Comparison of ENCODE assay signal across 22 cellular contexts in the genomic region with DNA sequence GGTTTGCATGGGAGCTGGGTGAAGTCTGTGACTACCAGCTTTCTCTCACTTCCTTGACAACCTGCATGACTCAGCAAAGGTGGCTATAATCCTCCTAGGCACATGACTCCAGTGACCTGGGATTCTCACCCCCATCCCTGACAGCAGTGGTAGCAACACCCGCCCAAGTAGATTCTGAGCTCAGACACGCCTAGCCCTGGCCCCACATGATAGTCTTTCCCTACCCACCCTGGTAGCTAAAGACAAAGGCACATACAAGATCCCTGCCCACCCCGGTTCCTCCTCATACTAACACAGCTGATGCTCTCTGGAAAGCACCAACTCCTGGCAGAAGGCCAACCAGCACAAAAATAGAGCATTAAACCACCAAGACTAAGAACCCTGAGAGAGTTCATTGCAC. TPM values are rescaled to one million over a fixed set of nuclear protein-coding genes. Genes with fewer than 3 reads are reported as not detected.
"Had no signal": no experiment of that assay in that cellular context is flagged by ENCODE, and none has a peak within 500 bp of the region (broad histone marks: within the 10 kb centered on the region; RNA-seq: fewer than 3 reads in every experiment).

No MANE protein-coding gene starts in this region.

- H3K4me3 ChIP-seq: lower lobe of right lung, prostate gland, testis had no signal

- H3K4me1 ChIP-seq: lower lobe of right lung, prostate gland, testis had no signal

- DNase-seq: activated CD4-positive, alpha-beta T cell treated with anti-CD3 and anti-CD28 coated beads for 1 hour; activated CD4-positive, alpha-beta T cell treated with anti-CD3 and anti-CD28 coated beads, Interleukin-2, amount 50 U/mL, for 48 hours; activated CD8-positive, alpha-beta memory T cell treated with anti-CD3 and anti-CD28 coated beads, Interleukin-2, amount 10 ng/mL, durations not matched to agents 7 days and 5 days; activated effector memory CD4-positive, alpha-beta T cell treated with anti-CD3 and anti-CD28 coated beads, Interleukin-2, amount 50 U/mL, for 16 hours; activated T-cell treated with anti-CD3 and anti-CD28 coated beads, Interleukin-2, amount 50 U/mL, for 4 hours; amygdala; cortex of kidney; effector CD8-positive, alpha-beta T cell; hypothalamus; left cardiac atrium; lower lobe of right lung; naive thymus-derived CD8-positive, alpha-beta T cell; nucleus accumbens; stimulated activated CD4-positive, alpha-beta T cell treated with anti-CD3 and anti-CD28 coated beads, Interleukin-4, amount 100 ng/mL, for 1 hour; stimulated activated naive CD8-positive, alpha-beta T cell treated with anti-CD3 and anti-CD28 coated beads, Interleukin-15, amount 100 ng/mL, for 72 hours; testis had no signal

- H3K27me3 ChIP-seq: testis had no signal

- H3K36me3 ChIP-seq: lower lobe of right lung, prostate gland had no signal

- ATAC-seq: activated CD8-positive, alpha-beta memory T cell treated with anti-CD3 and anti-CD28 coated beads, Interleukin-2, amount 10 ng/mL, durations not matched to agents 7 days and 5 days; activated T-cell treated with anti-CD3 and anti-CD28 coated beads, Interleukin-2, amount 50 U/mL, for 4 hours; left cardiac atrium; lower lobe of right lung; naive thymus-derived CD8-positive, alpha-beta T cell; stimulated activated naive CD8-positive, alpha-beta T cell treated with anti-CD3 and anti-CD28 coated beads, Interleukin-15, amount 100 ng/mL, for 72 hours had no signal

- H3K9me3 ChIP-seq: lower lobe of right lung, prostate gland, testis had no signal

- H3K27ac ChIP-seq: lower lobe of right lung, prostate gland, testis had no signal

RNA-seq across cellular contexts. Expression of a gene that starts 25.9 kb away (rescaled TPM):
- total RNA-seq: activated CD8-positive, alpha-beta memory T cell treated with anti-CD3 and anti-CD28 coated beads, Interleukin-2, amount 10 ng/mL, durations not matched to agents 7 days and 5 days; activated T-cell treated with anti-CD3 and anti-CD28 coated beads, Interleukin-2, amount 50 U/mL, for 4 hours; epithelial cell of proximal tubule; glomerular endothelial cell; left cardiac atrium; lower lobe of right lung; mononuclear cell; naive thymus-derived CD8-positive, alpha-beta T cell; prostate gland; T-helper 2 cell treated with Interferon-gamma antibody and Interleukin-4, amounts not matched to agents 100 ng/mL and 5 ng/mL, for 36 hours; ureter had no signal
- polyA plus RNA-seq: naive thymus-derived CD8-positive, alpha-beta T cell had no signal
